Comparison of ENCODE assay signal across 8 cellular contexts in genomic region chr2:94874277-94874997, GRCh38. TPM values are rescaled to one million over a fixed set of nuclear protein-coding genes. Genes with fewer than 3 reads are reported as not detected.
A peak's percentile ranks its signal among the peaks of the same experiment; 100 is the strongest.
DNase-seq lines count a peak whose midpoint lies in the region; ATAC-seq, FAIRE-seq and TF ChIP-seq lines count a peak whose summit lies in the region.

No MANE protein-coding gene starts in this region.

- peak; percentile 81 for ATAC-seq in HG03039 (IDR thresholded peaks at IDR 0.05; ENCODE audit: unreplicated experiment)
- peak; percentile 92 for ATAC-seq in activated CD8-positive, alpha-beta T cell treated with anti-CD3 and anti-CD28 coated beads for 36 hours

- no peaks in the 10 kb centered on the region for H3K9me3 Mint-ChIP-seq in activated CD8-positive, alpha-beta T cell treated with anti-CD3 and anti-CD28 coated beads for 36 hours

- no peaks in the 10 kb centered on the region for H4K20me1 ChIP-seq in osteoblast (ENCODE audit: insufficient read depth, low read length)

- H3K4me1 Mint-ChIP-seq in activated CD8-positive, alpha-beta T cell treated with anti-CD3 and anti-CD28 coated beads for 36 hours (ENCODE audit: low read depth): no peaks in the 10 kb centered on the region

- peaks cover 3% of the 10 kb centered on the region for H3K27me3 Mint-ChIP-seq in activated CD8-positive, alpha-beta T cell treated with anti-CD3 and anti-CD28 coated beads for 36 hours

- CTCF ChIA-PET in activated CD8-positive, alpha-beta T cell treated with anti-CD3 and anti-CD28 coated beads for 36 hours (lab: Charles Lee): interaction anchor here (0.7 to 1.8 kb wide), 5 partner anchors 8 to 83 kb away, joined by 3 to 12 read pairs (median 6); no protein-coding TSS in a partner anchor

- intact Hi-C loops in activated CD8-positive, alpha-beta T cell treated with anti-CD3 and anti-CD28 coated beads for 36 hours (cut with micrococcal nuclease): loop anchor here (5.0 kb wide), 1 partner anchor 83 kb away; no protein-coding TSS in a partner anchor

- no peaks in the 10 kb centered on the region for H3K27me3 ChIP-seq in osteoblast (ENCODE audit: insufficient read depth, low read length)

- H3K4me3 ChIP-seq in AG10803 (ENCODE audit: low read length) (no peak overlapping the region), epithelial cell of proximal tubule (ENCODE audit: low read depth, low read length) (no peak overlapping the region), osteoblast (ENCODE audit: insufficient read depth, low read length) (no peak overlapping the region)

- H3K27ac ChIP-seq in osteoblast (ENCODE audit: low read depth, low read length): no peak overlapping the region

- H3K27ac Mint-ChIP-seq in activated CD8-positive, alpha-beta T cell treated with anti-CD3 and anti-CD28 coated beads for 36 hours: no peak overlapping the region

- POLR2A ChIA-PET in activated CD8-positive, alpha-beta T cell treated with anti-CD3 and anti-CD28 coated beads for 36 hours (lab: Charles Lee): no interaction called here

- no peaks in the 10 kb centered on the region for H3K9me3 ChIP-seq in osteoblast (ENCODE audit: low read depth, low read length)

- no peak overlapping the region for H3K4me2 ChIP-seq in osteoblast (ENCODE audit: insufficient read depth, low read length)

- H2AFZ ChIP-seq in osteoblast (ENCODE audit: low read length): no peak overlapping the region

- no peaks in the 10 kb centered on the region for H3K36me3 Mint-ChIP-seq in activated CD8-positive, alpha-beta T cell treated with anti-CD3 and anti-CD28 coated beads for 36 hours (ENCODE audit: low read depth)

- H3K79me2 ChIP-seq in osteoblast (ENCODE audit: insufficient read depth, low read length): no peaks in the 10 kb centered on the region

- peak; percentile 74 for TF ChIP-seq CTCF in AG10803 (conservative IDR thresholded peaks at IDR 0.05; ENCODE audit: low read length)
- TF ChIP-seq CTCF in activated CD8-positive, alpha-beta T cell treated with anti-CD3 and anti-CD28 coated beads for 36 hours (IDR thresholded peaks at IDR 0.05): peak; percentile 87
- peak; percentile 98 for TF ChIP-seq CTCF in epithelial cell of proximal tubule (conservative IDR thresholded peaks at IDR 0.05; ENCODE audit: low read depth, low read length)
- peak; percentile 75 for TF ChIP-seq CTCF in osteoblast (IDR thresholded peaks at IDR 0.05; ENCODE audit: extremely low read depth, low read depth, low read length)

- peak; percentile 21 for FAIRE-seq in GM18507 (lab: Jason Lieb, UNC)

- DNase-seq in AG10803 (ENCODE audit: low read depth) (peak; percentile 23), GM18507 (ENCODE audit: extremely low spot score, insufficient read length, low read depth) (peak; percentile 71), NCI-H345 treated with DMSO at 0.1 percent for 48 hours (lab: John Stamatoyannopoulos, UW; ENCODE audit: unreplicated experiment) (peak; percentile 26), epithelial cell of proximal tubule (ENCODE audit: low read depth) (no peak), osteoblast (ENCODE audit: insufficient read length, low spot score, missing footprints) (peak; percentile 98), NCI-H1092 treated with DMSO at 0.1 percent for 48 hours (lab: John Stamatoyannopoulos, UW) (no peak)
- DNase-seq in activated CD8-positive, alpha-beta T cell treated with anti-CD3 and anti-CD28 coated beads for 36 hours: peak; percentile 73

- H3K4me1 ChIP-seq in osteoblast (ENCODE audit: insufficient read depth, low read length): no peaks in the 10 kb centered on the region

- no peaks in the 10 kb centered on the region for H3K36me3 ChIP-seq in osteoblast (ENCODE audit: insufficient read depth, low read length)

- no peak overlapping the region for H3K4me3 Mint-ChIP-seq in activated CD8-positive, alpha-beta T cell treated with anti-CD3 and anti-CD28 coated beads for 36 hours

RNA-seq across cellular contexts. Expression of gene TEKT4, which starts 3.2 kb away (rescaled TPM):
- not detected for total RNA-seq in activated CD8-positive, alpha-beta T cell treated with anti-CD3 and anti-CD28 coated beads for 36 hours
- not detected in 2 replicates for total RNA-seq in epithelial cell of proximal tubule
- not detected in 2 replicates for total RNA-seq in osteoblast

Comparison
In these comparisons a context has a peak if more than half of its experiments do, and no peak if none do; other contexts are left out.
1. DNase-seq: peak in AG10803 (single experiment), GM18507 (single experiment), NCI-H345 treated with DMSO at 0.1 percent for 48 hours (single experiment), activated CD8-positive, alpha-beta T cell treated with anti-CD3 and anti-CD28 coated beads for 36 hours (single experiment) and osteoblast (single experiment); none in epithelial cell of proximal tubule (single experiment) and NCI-H1092 treated with DMSO at 0.1 percent for 48 hours (single experiment).
2. Peak in every context shown above with its lines, with median percentiles within 50 percentile points of each other: CTCF ChIP-seq.